In the genomic region with DNA sequence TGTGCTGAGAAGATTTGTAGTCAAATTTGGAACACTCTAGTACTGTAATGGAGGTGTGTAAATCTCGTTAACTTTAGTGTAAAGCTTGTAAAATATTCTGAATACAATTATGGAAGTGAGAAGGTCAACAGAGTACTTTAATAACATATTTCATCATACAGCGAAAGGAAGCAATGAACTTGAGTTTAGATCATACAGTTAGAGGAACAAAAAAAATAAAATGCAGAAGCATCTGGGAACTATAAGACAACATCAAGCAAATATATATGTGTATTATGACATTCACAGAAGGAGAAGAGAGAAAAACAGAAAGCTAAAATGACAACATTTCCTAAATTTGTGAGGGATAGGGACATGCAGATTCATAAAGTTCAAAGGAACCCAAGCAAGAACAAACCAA, we compare ENCODE assay signal across 18 cellular contexts. TPM values are rescaled to one million over a fixed set of nuclear protein-coding genes. Genes with fewer than 3 reads are reported as not detected.
"Had no signal": no experiment of that assay in that cellular context is flagged by ENCODE, and none has a peak within 500 bp of the region (broad histone marks: within the 10 kb centered on the region; RNA-seq: fewer than 3 reads in every experiment).

No MANE protein-coding gene starts in this region.

RNA-seq across cellular contexts. Expression of gene OR2T34, which starts 5.5 kb away (rescaled TPM):
- total RNA-seq: activated CD4-positive, alpha-beta memory T cell treated with anti-CD3 and anti-CD28 coated beads for 36 hours; activated CD4-positive, alpha-beta T cell treated with anti-CD3 and anti-CD28 coated beads, Interleukin-2, amount 10 ng/mL, durations not matched to agents 24 days and 14 days; activated CD8-positive, alpha-beta memory T cell treated with anti-CD3 and anti-CD28 coated beads for 36 hours; activated CD8-positive, alpha-beta T cell treated with anti-CD3 and anti-CD28 coated beads for 36 hours; activated naive CD4-positive, alpha-beta T cell treated with anti-CD3 and anti-CD28 coated beads for 36 hours; activated naive CD4-positive, alpha-beta T cell treated with anti-CD3 and anti-CD28 coated beads, Interleukin-2, amount 50 U/mL, for 72 hours; activated naive CD8-positive, alpha-beta T cell treated with anti-CD3 and anti-CD28 coated beads for 36 hours; activated T-cell treated with anti-CD3 and anti-CD28 coated beads, Interleukin-2, amount 50 U/mL, for 4 hours; activated T-cell treated with anti-CD3 and anti-CD28 coated beads, Interleukin-2, amount 50 U/mL, for 72 hours; activated T-helper 1 cell treated with anti-CD3 and anti-CD28 coated beads, Interleukin-12 subunit alpha, Interleukin-12 subunit beta, Interleukin-2, Interleukin-4 antibody, amounts not matched to agents 30 ng/mL and 10 ng/mL and 1 ng/mL, durations not matched to agents 14 hours and 24 hours and 36 hours; activated T-helper 17 cell treated with anti-CD3 and anti-CD28 coated beads, Interleukin-2, amount 50 U/mL, for 72 hours; adrenal gland; aorta; astrocyte; body of pancreas; breast epithelium; cardiac septum; cerebellum had no signal
- polyA plus RNA-seq: adrenal gland, aorta had no signal

RNA-seq across cellular contexts. Expression of gene OR2T29, which starts 6.5 kb away (rescaled TPM):
- total RNA-seq: activated CD4-positive, alpha-beta memory T cell treated with anti-CD3 and anti-CD28 coated beads for 36 hours; activated CD4-positive, alpha-beta T cell treated with anti-CD3 and anti-CD28 coated beads, Interleukin-2, amount 10 ng/mL, durations not matched to agents 24 days and 14 days; activated CD8-positive, alpha-beta memory T cell treated with anti-CD3 and anti-CD28 coated beads for 36 hours; activated CD8-positive, alpha-beta T cell treated with anti-CD3 and anti-CD28 coated beads for 36 hours; activated naive CD4-positive, alpha-beta T cell treated with anti-CD3 and anti-CD28 coated beads for 36 hours; activated naive CD4-positive, alpha-beta T cell treated with anti-CD3 and anti-CD28 coated beads, Interleukin-2, amount 50 U/mL, for 72 hours; activated naive CD8-positive, alpha-beta T cell treated with anti-CD3 and anti-CD28 coated beads for 36 hours; activated T-cell treated with anti-CD3 and anti-CD28 coated beads, Interleukin-2, amount 50 U/mL, for 4 hours; activated T-cell treated with anti-CD3 and anti-CD28 coated beads, Interleukin-2, amount 50 U/mL, for 72 hours; activated T-helper 1 cell treated with anti-CD3 and anti-CD28 coated beads, Interleukin-12 subunit alpha, Interleukin-12 subunit beta, Interleukin-2, Interleukin-4 antibody, amounts not matched to agents 30 ng/mL and 10 ng/mL and 1 ng/mL, durations not matched to agents 14 hours and 24 hours and 36 hours; activated T-helper 17 cell treated with anti-CD3 and anti-CD28 coated beads, Interleukin-2, amount 50 U/mL, for 72 hours; adrenal gland; aorta; astrocyte; body of pancreas; breast epithelium; cardiac septum; cerebellum had no signal
- polyA plus RNA-seq: adrenal gland, aorta had no signal

RNA-seq across cellular contexts. Expression of gene OR2T10, which starts 28.5 kb away (rescaled TPM):
- total RNA-seq: activated CD4-positive, alpha-beta memory T cell treated with anti-CD3 and anti-CD28 coated beads for 36 hours; activated CD4-positive, alpha-beta T cell treated with anti-CD3 and anti-CD28 coated beads, Interleukin-2, amount 10 ng/mL, durations not matched to agents 24 days and 14 days; activated CD8-positive, alpha-beta memory T cell treated with anti-CD3 and anti-CD28 coated beads for 36 hours; activated CD8-positive, alpha-beta T cell treated with anti-CD3 and anti-CD28 coated beads for 36 hours; activated naive CD4-positive, alpha-beta T cell treated with anti-CD3 and anti-CD28 coated beads for 36 hours; activated naive CD4-positive, alpha-beta T cell treated with anti-CD3 and anti-CD28 coated beads, Interleukin-2, amount 50 U/mL, for 72 hours; activated naive CD8-positive, alpha-beta T cell treated with anti-CD3 and anti-CD28 coated beads for 36 hours; activated T-cell treated with anti-CD3 and anti-CD28 coated beads, Interleukin-2, amount 50 U/mL, for 4 hours; activated T-cell treated with anti-CD3 and anti-CD28 coated beads, Interleukin-2, amount 50 U/mL, for 72 hours; activated T-helper 1 cell treated with anti-CD3 and anti-CD28 coated beads, Interleukin-12 subunit alpha, Interleukin-12 subunit beta, Interleukin-2, Interleukin-4 antibody, amounts not matched to agents 30 ng/mL and 10 ng/mL and 1 ng/mL, durations not matched to agents 14 hours and 24 hours and 36 hours; activated T-helper 17 cell treated with anti-CD3 and anti-CD28 coated beads, Interleukin-2, amount 50 U/mL, for 72 hours; adrenal gland; aorta; astrocyte; body of pancreas; breast epithelium; cardiac septum; cerebellum had no signal
- polyA plus RNA-seq: adrenal gland, aorta had no signal
